1 cellular context compared by ENCODE assay signal in the genomic region with DNA sequence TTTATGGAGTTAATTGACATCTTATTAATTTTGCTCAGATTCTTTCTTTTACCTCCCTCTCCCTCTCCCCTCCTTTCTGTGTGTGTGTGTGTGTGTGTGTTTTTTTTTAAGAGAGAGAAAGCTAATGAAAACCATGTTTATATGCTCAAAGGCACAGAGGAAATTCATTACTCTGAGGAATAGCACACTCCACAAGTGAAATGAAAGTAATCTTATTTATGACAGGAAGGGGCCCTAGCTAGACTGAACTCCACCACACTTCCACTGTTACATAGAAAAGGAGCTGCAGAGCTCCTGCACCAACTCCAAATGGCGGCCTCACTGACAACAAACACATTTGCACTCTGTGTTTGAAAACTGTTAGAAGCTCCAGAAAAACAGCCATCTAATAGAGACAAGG.
TF ChIP-seq lines count a peak whose summit lies in the region.

No MANE protein-coding gene starts in this region.

TF ChIP-seq in GM23338, 12 proteins besides CTCF, POLR2A, EP300 and RAD21 (continued from another document):
- TF ChIP-seq ZNF462 (CRISPR knock-in tag; IDR thresholded peaks at IDR 0.05) (no peak), JUNB (IDR thresholded peaks at IDR 0.05; ENCODE audit: unreplicated experiment) (no peak), STAT1 (IDR thresholded peaks at IDR 0.05; ENCODE audit: unreplicated experiment) (no peak), ZNF331 (CRISPR knock-in tag; IDR thresholded peaks at IDR 0.05; ENCODE audit: low read depth) (no peak)
